In the genomic region with DNA sequence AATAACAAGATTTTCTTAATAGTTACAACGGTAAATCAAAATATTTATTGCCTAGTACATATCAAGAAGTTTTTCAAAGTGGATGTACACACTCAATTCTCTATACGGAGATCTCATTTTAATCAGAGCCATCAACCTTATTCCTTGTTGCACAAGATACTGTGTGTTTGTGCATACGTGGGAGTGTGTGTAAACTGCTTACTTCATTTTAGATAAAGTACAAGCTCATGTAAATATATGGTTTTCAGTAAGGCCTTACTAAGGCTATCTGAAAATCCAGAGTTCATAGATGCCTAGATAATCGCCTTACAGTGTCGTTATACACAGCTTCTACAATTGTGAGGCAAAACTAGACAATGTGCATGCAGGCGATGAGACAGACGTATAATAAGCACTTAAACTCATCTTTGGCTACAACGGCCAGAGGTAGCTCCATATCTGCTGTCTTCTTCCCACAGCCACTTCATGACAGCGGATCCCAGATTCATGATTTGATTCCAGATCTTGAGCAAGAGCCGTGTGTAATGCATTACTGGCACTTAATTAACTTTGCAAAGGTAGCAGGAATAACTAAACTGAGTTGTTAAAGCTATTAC, we compare ENCODE assay signal across 15 cellular contexts. TPM values are rescaled to one million over a fixed set of nuclear protein-coding genes. Genes with fewer than 3 reads are reported as not detected.
DNase-seq lines count a peak whose midpoint lies in the region; ATAC-seq and TF ChIP-seq lines count a peak whose summit lies in the region.
"Had no signal": no experiment of that assay in that cellular context is flagged by ENCODE, and none has a peak within 500 bp of the region (broad histone marks: within the 10 kb centered on the region; RNA-seq: fewer than 3 reads in every experiment).

No MANE protein-coding gene starts in this region.

- H3F3A ChIP-seq in PC-9 (ENCODE audit: insufficient read depth, low read depth) (peaks cover 24% of the 10 kb centered on the region), smooth muscle cell (ENCODE audit: low read depth) (peaks cover 4% of the 10 kb centered on the region)

- H3K79me2 ChIP-seq in PC-9 (ENCODE audit: low read depth) (peaks cover 74% of the 10 kb centered on the region), hepatocyte (peaks cover 54% of the 10 kb centered on the region), smooth muscle cell (ENCODE audit: low read depth) (peaks cover 59% of the 10 kb centered on the region)

- H2AFZ ChIP-seq in PC-9 (no peak overlapping the region), hepatocyte (no peak overlapping the region), smooth muscle cell (ENCODE audit: low read depth) (no peak overlapping the region)

- H4K20me1 ChIP-seq in PC-9 (ENCODE audit: insufficient read depth) (peaks cover 8% of the 10 kb centered on the region; the same call in 1 of the 2 replicates), hepatocyte (ENCODE audit: insufficient read depth, poor library complexity, severe bottlenecking) (no peaks in the 10 kb centered on the region), smooth muscle cell (ENCODE audit: low read depth) (peaks cover 7% of the 10 kb centered on the region)

- H3K9me2 ChIP-seq in PC-9 (ENCODE audit: insufficient read depth): no peaks in the 10 kb centered on the region
- H3K9me2 ChIP-seq in hepatocyte (replicated peaks; ENCODE audit: insufficient read depth): no peaks in the 10 kb centered on the region

- H3K9me3 ChIP-seq in PC-9 (ENCODE audit: insufficient read depth, low read depth) (no peaks in the 10 kb centered on the region), hepatocyte (ENCODE audit: low read depth) (no peaks in the 10 kb centered on the region), smooth muscle cell (replicated peaks; ENCODE audit: low read depth) (no peaks in the 10 kb centered on the region)
- H3K9me3 ChIP-seq: thyroid gland had no signal

- H3K27me3 ChIP-seq in PC-9 (ENCODE audit: insufficient read depth, low read depth) (no peaks in the 10 kb centered on the region), hepatocyte (no peaks in the 10 kb centered on the region), smooth muscle cell (ENCODE audit: low read depth) (peaks cover 11% of the 10 kb centered on the region)
- H3K27me3 ChIP-seq: thyroid gland had no signal

- peak overlapping the region; percentile 94 for H3K4me2 ChIP-seq in PC-9
- H3K4me2 ChIP-seq in hepatocyte: peak overlapping the region; percentile 94
- H3K4me2 ChIP-seq in smooth muscle cell: peak overlapping the region; percentile 85

- H3K4me3 ChIP-seq in PC-9 (peak overlapping the region; percentile 86), hepatocyte (peak overlapping the region; percentile 88), smooth muscle cell (peak overlapping the region; percentile 81)
- H3K4me3 ChIP-seq: thyroid gland had no signal

- H3K36me3 ChIP-seq in PC-9 (ENCODE audit: low read depth) (peaks cover 26% of the 10 kb centered on the region), hepatocyte (replicated peaks; ENCODE audit: insufficient read depth, low read depth) (no peaks in the 10 kb centered on the region), smooth muscle cell (ENCODE audit: low read depth) (no peaks in the 10 kb centered on the region)
- H3K36me3 ChIP-seq: thyroid gland had no signal

- H3K4me1 ChIP-seq in PC-9 (replicated peaks; ENCODE audit: insufficient read depth): peaks cover 53% of the 10 kb centered on the region
- peaks cover 14% of the 10 kb centered on the region for H3K4me1 ChIP-seq in hepatocyte (ENCODE audit: insufficient read depth)
- peaks cover 24% of the 10 kb centered on the region for H3K4me1 ChIP-seq in smooth muscle cell (ENCODE audit: low read depth)

- no peak for TF ChIP-seq CTCF in PC-9 (conservative IDR thresholded peaks at IDR 0.05)
- no peak for TF ChIP-seq CTCF in hepatocyte (IDR thresholded peaks at IDR 0.05; ENCODE audit: poor library complexity)
- no peak for TF ChIP-seq CTCF in smooth muscle cell (IDR thresholded peaks at IDR 0.05; ENCODE audit: borderline replicate concordance, insufficient read depth, poor library complexity, severe bottlenecking)

- peak; percentile 46 to 78 (median 54) for DNase-seq in NCI-H1417 (lab: John Stamatoyannopoulos, UW)
- DNase-seq in NCI-H1417 treated with DMSO at 0.1 percent for 48 hours (lab: John Stamatoyannopoulos, UW): no peak
- DNase-seq in PC-9: peak in 1 of 2 experiments; percentile 30
- DNase-seq in hepatocyte (ENCODE audit: low spot score): no peak
- no peak for DNase-seq in smooth muscle cell (lab: John Stamatoyannopoulos, UW; ENCODE audit: unreplicated experiment)
- no peak for DNase-seq in effector CD4-positive, alpha-beta T cell
- no peak for DNase-seq in NCI-H2107 treated with DMSO at 0.1 percent for 48 hours (lab: John Stamatoyannopoulos, UW; ENCODE audit: unreplicated experiment)
- DNase-seq: 8988T; activated CD8-positive, alpha-beta memory T cell treated with anti-CD3 and anti-CD28 coated beads for 24 hours; activated naive CD4-positive, alpha-beta T cell; kidney; naive thymus-derived CD4-positive, alpha-beta T cell; NCI-H446 treated with DMSO at 0.1 percent for 48 hours; thyroid gland had no signal

- peak overlapping the region; percentile 83 for H3K9ac ChIP-seq in smooth muscle cell (ENCODE audit: low read depth)

- WGBS in hepatocyte (ENCODE audit: low lambda C conversion rate, missing lambda C conversion rate): 52% methylated on average over 10 of the region's 10 CpGs
- WGBS in smooth muscle cell (ENCODE audit: low lambda C conversion rate): 61% methylated on average over 10 of the region's 10 CpGs

- H3K27ac ChIP-seq in PC-9: peak overlapping the region; percentile 78
- peak overlapping the region; percentile 98 for H3K27ac ChIP-seq in hepatocyte
- H3K27ac ChIP-seq in smooth muscle cell (ENCODE audit: low read depth): peak overlapping the region; percentile 84

- POLR2A ChIA-PET in PC-9 (lab: Charles Lee; ENCODE audit: unreplicated experiment): interaction anchor here (0.7 to 1.0 kb wide), 4 partner anchors 18 to 586 kb away, joined by 3 to 7 read pairs (median 4); no protein-coding TSS in a partner anchor

- CTCF ChIA-PET in PC-9 (lab: Charles Lee): interaction anchor here (0.7 to 2.4 kb wide), 4 partner anchors 18 to 129 kb away, joined by 3 to 9 read pairs (median 4); no protein-coding TSS in a partner anchor

- BruUV-seq in PC-9 (replicated peaks; lab: Mats Ljungman, UMichigan): no TSS peak

- no peak for ATAC-seq in GM18870 (IDR thresholded peaks at IDR 0.05; ENCODE audit: unreplicated experiment)
- ATAC-seq: naive thymus-derived CD4-positive, alpha-beta T cell had no signal

- intact Hi-C loops in PC-9 (cut with micrococcal nuclease; ENCODE audit: unreplicated experiment): loop anchor here (5.0 to 10.0 kb wide), 3 partner anchors 302 to 830 kb away; no protein-coding TSS in a partner anchor

RNA-seq across cellular contexts. Expression of gene PERP, which starts 2.5 kb away (rescaled TPM):
- total RNA-seq in PC-9 (2021): 79.2 and 93.0 TPM in 2 replicates
- total RNA-seq in hepatocyte: 81.8 and 85.2 TPM in 2 replicates
- 90.2 and 104 TPM in 2 replicates for polyA plus RNA-seq in hepatocyte
- total RNA-seq in smooth muscle cell: 207 and 237 TPM in 2 replicates
- 70.9 and 187 TPM in 2 replicates for polyA plus RNA-seq in smooth muscle cell

RNA-seq across cellular contexts. Expression of gene ARFGEF3, which starts 57.0 kb away (rescaled TPM):
- total RNA-seq in PC-9 (2021): 9.9 and 10.0 TPM in 2 replicates
- total RNA-seq in hepatocyte: 3.9 and 4.1 TPM in 2 replicates
- polyA plus RNA-seq in hepatocyte: 0.83 and 1.1 TPM in 2 replicates
- total RNA-seq in smooth muscle cell: 1.6 and 2.2 TPM in 2 replicates
- polyA plus RNA-seq in smooth muscle cell: 0.06 and 0.71 TPM in 2 replicates
- polyA plus RNA-seq: naive thymus-derived CD4-positive, alpha-beta T cell had no signal

Comparison
In these comparisons a context has a peak if more than half of its experiments do, and no peak if none do; other contexts are left out.
1. DNase-seq: peak in NCI-H1417 (3 of 3); none in NCI-H1417 treated with DMSO at 0.1 percent for 48 hours (single experiment), hepatocyte (single experiment), smooth muscle cell (single experiment), effector CD4-positive, alpha-beta T cell (single experiment) and NCI-H2107 treated with DMSO at 0.1 percent for 48 hours (single experiment).
2. Peak in every context shown above with its lines, with median percentiles within 50 percentile points of each other: H3K27ac ChIP-seq, H3K4me2 ChIP-seq and H3K4me3 ChIP-seq.